In genomic region chr9:86281577-86282076, GRCh38 we compare ENCODE assay signal across 1 cellular context.
A peak's percentile ranks its signal among the peaks of the same experiment; 100 is the strongest.
TF ChIP-seq lines count a peak whose summit lies in the region.

No MANE protein-coding gene starts in this region.

TF ChIP-seq in HepG2, 621 proteins besides CTCF, POLR2A, EP300 and RAD21 (continued from another document and continues in another):
- TF ChIP-seq, protein P1, sequence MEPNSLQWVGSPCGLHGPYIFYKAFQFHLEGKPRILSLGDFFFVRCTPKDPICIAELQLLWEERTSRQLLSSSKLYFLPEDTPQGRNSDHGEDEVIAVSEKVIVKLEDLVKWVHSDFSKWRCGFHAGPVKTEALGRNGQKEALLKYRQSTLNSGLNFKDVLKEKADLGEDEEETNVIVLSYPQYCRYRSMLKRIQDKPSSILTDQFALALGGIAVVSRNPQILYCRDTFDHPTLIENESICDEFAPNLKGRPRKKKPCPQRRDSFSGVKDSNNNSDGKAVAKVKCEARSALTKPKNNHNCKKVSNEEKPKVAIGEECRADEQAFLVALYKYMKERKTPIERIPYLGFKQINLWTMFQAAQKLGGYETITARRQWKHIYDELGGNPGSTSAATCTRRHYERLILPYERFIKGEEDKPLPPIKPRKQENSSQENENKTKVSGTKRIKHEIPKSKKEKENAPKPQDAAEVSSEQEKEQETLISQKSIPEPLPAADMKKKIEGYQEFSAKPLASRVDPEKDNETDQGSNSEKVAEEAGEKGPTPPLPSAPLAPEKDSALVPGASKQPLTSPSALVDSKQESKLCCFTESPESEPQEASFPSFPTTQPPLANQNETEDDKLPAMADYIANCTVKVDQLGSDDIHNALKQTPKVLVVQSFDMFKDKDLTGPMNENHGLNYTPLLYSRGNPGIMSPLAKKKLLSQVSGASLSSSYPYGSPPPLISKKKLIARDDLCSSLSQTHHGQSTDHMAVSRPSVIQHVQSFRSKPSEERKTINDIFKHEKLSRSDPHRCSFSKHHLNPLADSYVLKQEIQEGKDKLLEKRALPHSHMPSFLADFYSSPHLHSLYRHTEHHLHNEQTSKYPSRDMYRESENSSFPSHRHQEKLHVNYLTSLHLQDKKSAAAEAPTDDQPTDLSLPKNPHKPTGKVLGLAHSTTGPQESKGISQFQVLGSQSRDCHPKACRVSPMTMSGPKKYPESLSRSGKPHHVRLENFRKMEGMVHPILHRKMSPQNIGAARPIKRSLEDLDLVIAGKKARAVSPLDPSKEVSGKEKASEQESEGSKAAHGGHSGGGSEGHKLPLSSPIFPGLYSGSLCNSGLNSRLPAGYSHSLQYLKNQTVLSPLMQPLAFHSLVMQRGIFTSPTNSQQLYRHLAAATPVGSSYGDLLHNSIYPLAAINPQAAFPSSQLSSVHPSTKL (CRISPR knock-in tag; IDR thresholded peaks at IDR 0.05): 0 out of 2 replicates have a peak, but pooled peaks have one; percentile 3
- TF ChIP-seq TARDBP (CRISPR knock-in tag; IDR thresholded peaks at IDR 0.05) (peak; percentile 56; the same call in 1 of the 2 replicates), ASH2L (IDR thresholded peaks at IDR 0.05; ENCODE audit: insufficient read length, low read depth, low read length) (peak; percentile 81), ZBTB7A (CRISPR knock-in tag; IDR thresholded peaks at IDR 0.05) (peak; percentile 49; the same call in 1 of the 2 replicates), ONECUT2 (CRISPR knock-in tag; IDR thresholded peaks at IDR 0.05) (peak; percentile 40; the same call in 1 of the 2 replicates), ZNF331 (CRISPR knock-in tag; IDR thresholded peaks at IDR 0.05) (peak; percentile 31; the same call in 1 of the 2 replicates), ZNF776 (CRISPR knock-in tag; IDR thresholded peaks at IDR 0.05) (no peak; the same call in 1 of the 2 replicates), NCOA1 (CRISPR knock-in tag; IDR thresholded peaks at IDR 0.05) (0 out of 2 replicates have a peak, but pooled peaks have one; percentile 46), RARA (CRISPR knock-in tag; IDR thresholded peaks at IDR 0.05) (peak; percentile 67), MED1 (CRISPR knock-in tag; IDR thresholded peaks at IDR 0.05) (0 out of 2 replicates have a peak, but pooled peaks have one; percentile 3), MAZ (IDR thresholded peaks at IDR 0.05; ENCODE audit: borderline replicate concordance, low read depth, low read length) (no peak), MAZ (CRISPR knock-in tag; IDR thresholded peaks at IDR 0.05; ENCODE audit: low read depth) (no peak), ZNF234 (CRISPR knock-in tag; conservative IDR thresholded peaks at IDR 0.05) (no peak; the same call in 1 of the 2 replicates), AKAP8 (CRISPR knock-in tag; IDR thresholded peaks at IDR 0.05) (peak; percentile 12; the same call in 1 of the 2 replicates), MAF1 (CRISPR knock-in tag; IDR thresholded peaks at IDR 0.05; ENCODE audit: borderline replicate concordance) (peak; percentile 63; the same call in 1 of the 2 replicates), ZNF652 (CRISPR knock-in tag; IDR thresholded peaks at IDR 0.05; ENCODE audit: borderline replicate concordance, low read depth) (peak; percentile 72), FOXA1 (IDR thresholded peaks at IDR 0.05) (no peak), FOXA1 (CRISPR knock-in tag; IDR thresholded peaks at IDR 0.05) (no peak), SNAI1 (CRISPR knock-in tag; IDR thresholded peaks at IDR 0.05; ENCODE audit: borderline replicate concordance) (peak; percentile 88; the same call in 1 of the 2 replicates), MYPOP (CRISPR knock-in tag; IDR thresholded peaks at IDR 0.05) (peak; percentile 20; the same call in 1 of the 2 replicates), PPARG (CRISPR knock-in tag; conservative IDR thresholded peaks at IDR 0.05) (peak; percentile 95), RERE (CRISPR knock-in tag; IDR thresholded peaks at IDR 0.05; ENCODE audit: low read depth) (no peak), TCF7 (IDR thresholded peaks at IDR 0.05; ENCODE audit: low read depth) (peak; percentile 19; the same call in 1 of the 2 replicates), ZNF224 (CRISPR knock-in tag; IDR thresholded peaks at IDR 0.05) (no peak), ZNF564 (CRISPR knock-in tag; IDR thresholded peaks at IDR 0.05) (peak; percentile 35; the same call in 1 of the 2 replicates), TFDP1 (CRISPR knock-in tag; IDR thresholded peaks at IDR 0.05; ENCODE audit: borderline replicate concordance) (peak; percentile 13; the same call in 1 of the 2 replicates), HNF4A (CRISPR knock-in tag; IDR thresholded peaks at IDR 0.05) (peak; percentile 23; the same call in 1 of the 2 replicates), ZNF572 (CRISPR knock-in tag; IDR thresholded peaks at IDR 0.05) (0 out of 2 replicates have a peak, but pooled peaks have one; percentile 63)
- TF ChIP-seq, protein P2, sequence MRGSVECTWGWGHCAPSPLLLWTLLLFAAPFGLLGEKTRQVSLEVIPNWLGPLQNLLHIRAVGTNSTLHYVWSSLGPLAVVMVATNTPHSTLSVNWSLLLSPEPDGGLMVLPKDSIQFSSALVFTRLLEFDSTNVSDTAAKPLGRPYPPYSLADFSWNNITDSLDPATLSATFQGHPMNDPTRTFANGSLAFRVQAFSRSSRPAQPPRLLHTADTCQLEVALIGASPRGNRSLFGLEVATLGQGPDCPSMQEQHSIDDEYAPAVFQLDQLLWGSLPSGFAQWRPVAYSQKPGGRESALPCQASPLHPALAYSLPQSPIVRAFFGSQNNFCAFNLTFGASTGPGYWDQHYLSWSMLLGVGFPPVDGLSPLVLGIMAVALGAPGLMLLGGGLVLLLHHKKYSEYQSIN (CRISPR knock-in tag; IDR thresholded peaks at IDR 0.05; ENCODE audit: borderline replicate concordance): 0 out of 2 replicates have a peak, but pooled peaks have one; percentile 17
- TF ChIP-seq, protein P3, sequence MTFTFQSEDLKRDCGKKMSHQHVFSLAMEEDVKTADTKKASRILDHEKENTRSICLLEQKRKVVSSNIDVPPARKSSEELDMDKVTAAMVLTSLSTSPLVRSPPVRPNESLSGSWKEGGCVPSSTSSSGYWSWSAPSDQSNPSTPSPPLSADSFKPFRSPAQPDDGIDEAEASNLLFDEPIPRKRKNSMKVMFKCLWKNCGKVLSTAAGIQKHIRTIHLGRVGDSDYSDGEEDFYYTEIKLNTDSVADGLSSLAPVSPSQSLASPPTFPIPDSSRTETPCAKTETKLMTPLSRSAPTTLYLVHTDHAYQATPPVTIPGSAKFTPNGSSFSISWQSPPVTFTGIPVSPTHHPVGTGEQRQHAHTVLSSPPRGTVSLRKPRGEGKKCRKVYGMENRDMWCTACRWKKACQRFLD (CRISPR knock-in tag; IDR thresholded peaks at IDR 0.05; ENCODE audit: borderline replicate concordance): no peak
- TF ChIP-seq, protein P4, sequence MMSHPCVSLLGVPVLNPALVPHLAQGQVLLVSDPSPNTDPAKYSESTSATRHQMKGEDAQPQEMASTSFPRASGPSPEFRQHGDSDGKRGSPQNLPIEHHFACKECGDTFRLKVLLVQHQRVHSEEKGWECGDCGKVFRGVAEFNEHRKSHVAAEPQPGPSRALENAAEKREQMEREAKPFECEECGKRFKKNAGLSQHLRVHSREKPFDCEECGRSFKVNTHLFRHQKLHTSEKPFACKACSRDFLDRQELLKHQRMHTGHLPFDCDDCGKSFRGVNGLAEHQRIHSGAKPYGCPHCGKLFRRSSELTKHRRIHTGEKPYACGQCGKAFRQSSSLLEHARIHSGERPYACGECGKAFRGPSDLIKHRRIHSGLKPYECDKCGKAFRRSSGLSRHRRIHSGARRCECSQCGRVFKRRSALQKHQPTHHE (CRISPR knock-in tag; IDR thresholded peaks at IDR 0.05; ENCODE audit: borderline replicate concordance): peak; percentile 91; the same call in 1 of the 2 replicates
- TF ChIP-seq, protein P5, sequence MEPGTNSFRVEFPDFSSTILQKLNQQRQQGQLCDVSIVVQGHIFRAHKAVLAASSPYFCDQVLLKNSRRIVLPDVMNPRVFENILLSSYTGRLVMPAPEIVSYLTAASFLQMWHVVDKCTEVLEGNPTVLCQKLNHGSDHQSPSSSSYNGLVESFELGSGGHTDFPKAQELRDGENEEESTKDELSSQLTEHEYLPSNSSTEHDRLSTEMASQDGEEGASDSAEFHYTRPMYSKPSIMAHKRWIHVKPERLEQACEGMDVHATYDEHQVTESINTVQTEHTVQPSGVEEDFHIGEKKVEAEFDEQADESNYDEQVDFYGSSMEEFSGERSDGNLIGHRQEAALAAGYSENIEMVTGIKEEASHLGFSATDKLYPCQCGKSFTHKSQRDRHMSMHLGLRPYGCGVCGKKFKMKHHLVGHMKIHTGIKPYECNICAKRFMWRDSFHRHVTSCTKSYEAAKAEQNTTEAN (CRISPR knock-in tag; conservative IDR thresholded peaks at IDR 0.05): 0 out of 2 replicates have a peak, but pooled peaks have one; percentile 24
- TF ChIP-seq, protein P6, sequence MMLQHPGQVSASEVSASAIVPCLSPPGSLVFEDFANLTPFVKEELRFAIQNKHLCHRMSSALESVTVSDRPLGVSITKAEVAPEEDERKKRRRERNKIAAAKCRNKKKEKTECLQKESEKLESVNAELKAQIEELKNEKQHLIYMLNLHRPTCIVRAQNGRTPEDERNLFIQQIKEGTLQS (CRISPR knock-in tag; IDR thresholded peaks at IDR 0.05): no peak
- TF ChIP-seq, protein P7, sequence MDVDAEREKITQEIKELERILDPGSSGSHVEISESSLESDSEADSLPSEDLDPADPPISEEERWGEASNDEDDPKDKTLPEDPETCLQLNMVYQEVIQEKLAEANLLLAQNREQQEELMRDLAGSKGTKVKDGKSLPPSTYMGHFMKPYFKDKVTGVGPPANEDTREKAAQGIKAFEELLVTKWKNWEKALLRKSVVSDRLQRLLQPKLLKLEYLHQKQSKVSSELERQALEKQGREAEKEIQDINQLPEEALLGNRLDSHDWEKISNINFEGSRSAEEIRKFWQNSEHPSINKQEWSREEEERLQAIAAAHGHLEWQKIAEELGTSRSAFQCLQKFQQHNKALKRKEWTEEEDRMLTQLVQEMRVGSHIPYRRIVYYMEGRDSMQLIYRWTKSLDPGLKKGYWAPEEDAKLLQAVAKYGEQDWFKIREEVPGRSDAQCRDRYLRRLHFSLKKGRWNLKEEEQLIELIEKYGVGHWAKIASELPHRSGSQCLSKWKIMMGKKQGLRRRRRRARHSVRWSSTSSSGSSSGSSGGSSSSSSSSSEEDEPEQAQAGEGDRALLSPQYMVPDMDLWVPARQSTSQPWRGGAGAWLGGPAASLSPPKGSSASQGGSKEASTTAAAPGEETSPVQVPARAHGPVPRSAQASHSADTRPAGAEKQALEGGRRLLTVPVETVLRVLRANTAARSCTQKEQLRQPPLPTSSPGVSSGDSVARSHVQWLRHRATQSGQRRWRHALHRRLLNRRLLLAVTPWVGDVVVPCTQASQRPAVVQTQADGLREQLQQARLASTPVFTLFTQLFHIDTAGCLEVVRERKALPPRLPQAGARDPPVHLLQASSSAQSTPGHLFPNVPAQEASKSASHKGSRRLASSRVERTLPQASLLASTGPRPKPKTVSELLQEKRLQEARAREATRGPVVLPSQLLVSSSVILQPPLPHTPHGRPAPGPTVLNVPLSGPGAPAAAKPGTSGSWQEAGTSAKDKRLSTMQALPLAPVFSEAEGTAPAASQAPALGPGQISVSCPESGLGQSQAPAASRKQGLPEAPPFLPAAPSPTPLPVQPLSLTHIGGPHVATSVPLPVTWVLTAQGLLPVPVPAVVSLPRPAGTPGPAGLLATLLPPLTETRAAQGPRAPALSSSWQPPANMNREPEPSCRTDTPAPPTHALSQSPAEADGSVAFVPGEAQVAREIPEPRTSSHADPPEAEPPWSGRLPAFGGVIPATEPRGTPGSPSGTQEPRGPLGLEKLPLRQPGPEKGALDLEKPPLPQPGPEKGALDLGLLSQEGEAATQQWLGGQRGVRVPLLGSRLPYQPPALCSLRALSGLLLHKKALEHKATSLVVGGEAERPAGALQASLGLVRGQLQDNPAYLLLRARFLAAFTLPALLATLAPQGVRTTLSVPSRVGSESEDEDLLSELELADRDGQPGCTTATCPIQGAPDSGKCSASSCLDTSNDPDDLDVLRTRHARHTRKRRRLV (CRISPR knock-in tag; IDR thresholded peaks at IDR 0.05): 0 out of 2 replicates have a peak, but pooled peaks have one; percentile 29
